17 cellular contexts compared by ENCODE assay signal in genomic region chr5:111043712-111044506, GRCh38. TPM values are rescaled to one million over a fixed set of nuclear protein-coding genes. Genes with fewer than 3 reads are reported as not detected.
DNase-seq lines count a peak whose midpoint lies in the region; ATAC-seq and TF ChIP-seq lines count a peak whose summit lies in the region.
"Had no signal": no experiment of that assay in that cellular context is flagged by ENCODE, and none has a peak within 500 bp of the region (broad histone marks: within the 10 kb centered on the region; RNA-seq: fewer than 3 reads in every experiment).

No MANE protein-coding gene starts in this region.

- no peak overlapping the region for H3K4me3 ChIP-seq in cardiac muscle cell
- no peak overlapping the region for H3K4me3 ChIP-seq in right atrium auricular region
- H3K4me3 ChIP-seq: body of pancreas, SK-N-MC had no signal

- H3K27ac ChIP-seq in cardiac muscle cell: no peak overlapping the region
- no peak overlapping the region for H3K27ac ChIP-seq in right atrium auricular region
- H3K27ac ChIP-seq: body of pancreas, SK-N-MC had no signal

- H3K36me3 ChIP-seq in cardiac muscle cell: no peaks in the 10 kb centered on the region
- H3K36me3 ChIP-seq in right atrium auricular region: no peaks in the 10 kb centered on the region

- H3K4me1 ChIP-seq in cardiac muscle cell (ENCODE audit: low read depth) (no peaks in the 10 kb centered on the region), right atrium auricular region (no peaks in the 10 kb centered on the region)
- H3K4me1 ChIP-seq: body of pancreas had no signal

- TF ChIP-seq CTCF in cardiac muscle cell (IDR thresholded peaks at IDR 0.05; ENCODE audit: low read depth, low read length) (no peak), right atrium auricular region (IDR thresholded peaks at IDR 0.05) (no peak)

- ATAC-seq in SK-N-SH treated with all-trans-retinoic acid at 6 μM for 48 hours (peak; percentile 99), GM18868 (IDR thresholded peaks at IDR 0.05; ENCODE audit: unreplicated experiment) (no peak)
- ATAC-seq: activated CD4-positive, CD25-positive, alpha-beta regulatory T cell treated with anti-CD3 and anti-CD28 coated beads, Interleukin-2, amount 50 U/mL, for 24 hours; body of pancreas; stimulated activated effector memory CD8-positive, alpha-beta T cell treated with anti-CD3 and anti-CD28 coated beads, Interleukin-12 subunit alpha, Interleukin-12 subunit beta, amount 100 ng/mL, for 72 hours had no signal

- H3K27me3 ChIP-seq in cardiac muscle cell: no peaks in the 10 kb centered on the region
- no peaks in the 10 kb centered on the region for H3K27me3 ChIP-seq in right atrium auricular region
- H3K27me3 ChIP-seq: body of pancreas had no signal

- DNase-seq in cardiac muscle cell (ENCODE audit: low read depth in 1 of 2, low spot score in 1 of 2) (peak; percentile 2 to 21), right atrium auricular region (ENCODE audit: low spot score) (no peak), fibroblast of peridontal ligament (ENCODE audit: extremely low read depth) (peak; percentile 23), kidney glomerular epithelial cell (lab: John Stamatoyannopoulos, UW) (no peak), NCI-H82 (lab: John Stamatoyannopoulos, UW) (no peak)
- DNase-seq in activated effector memory CD4-positive, alpha-beta T cell treated with anti-CD3 and anti-CD28 coated beads, Interleukin-2, amount 50 U/mL, for 16 hours: no peak
- DNase-seq: activated T-cell treated with anti-CD3 and anti-CD28 coated beads, Interleukin-2, amount 50 U/mL, for 1 hour; body of pancreas; DND-41; midbrain; stimulated activated CD4-positive, alpha-beta T cell treated with anti-CD3 and anti-CD28 coated beads, Interleukin-1b, Interleukin-23, amount 100 ng/mL, for 48 hours had no signal

- H3K9me3 ChIP-seq in cardiac muscle cell (ENCODE audit: low read depth): no peaks in the 10 kb centered on the region
- no peaks in the 10 kb centered on the region for H3K9me3 ChIP-seq in right atrium auricular region
- H3K9me3 ChIP-seq: body of pancreas had no signal

TF ChIP-seq in SK-N-SH treated with all-trans-retinoic acid at 6 μM for 48 hours, 23 proteins besides CTCF, POLR2A, EP300 and RAD21 (continues in another document):
- no peak for TF ChIP-seq POU6F1 (CRISPR knock-in tag; IDR thresholded peaks at IDR 0.05; ENCODE audit: borderline replicate concordance, low read depth)
- TF ChIP-seq TOX (CRISPR knock-in tag; IDR thresholded peaks at IDR 0.05; ENCODE audit: borderline replicate concordance): no peak
- TF ChIP-seq, protein P1, sequence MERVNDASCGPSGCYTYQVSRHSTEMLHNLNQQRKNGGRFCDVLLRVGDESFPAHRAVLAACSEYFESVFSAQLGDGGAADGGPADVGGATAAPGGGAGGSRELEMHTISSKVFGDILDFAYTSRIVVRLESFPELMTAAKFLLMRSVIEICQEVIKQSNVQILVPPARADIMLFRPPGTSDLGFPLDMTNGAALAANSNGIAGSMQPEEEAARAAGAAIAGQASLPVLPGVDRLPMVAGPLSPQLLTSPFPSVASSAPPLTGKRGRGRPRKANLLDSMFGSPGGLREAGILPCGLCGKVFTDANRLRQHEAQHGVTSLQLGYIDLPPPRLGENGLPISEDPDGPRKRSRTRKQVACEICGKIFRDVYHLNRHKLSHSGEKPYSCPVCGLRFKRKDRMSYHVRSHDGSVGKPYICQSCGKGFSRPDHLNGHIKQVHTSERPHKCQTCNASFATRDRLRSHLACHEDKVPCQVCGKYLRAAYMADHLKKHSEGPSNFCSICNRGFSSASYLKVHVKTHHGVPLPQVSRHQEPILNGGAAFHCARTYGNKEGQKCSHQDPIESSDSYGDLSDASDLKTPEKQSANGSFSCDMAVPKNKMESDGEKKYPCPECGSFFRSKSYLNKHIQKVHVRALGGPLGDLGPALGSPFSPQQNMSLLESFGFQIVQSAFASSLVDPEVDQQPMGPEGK (CRISPR knock-in tag; IDR thresholded peaks at IDR 0.05; ENCODE audit: borderline replicate concordance): no peak
- no peak for TF ChIP-seq CSDC2 (CRISPR knock-in tag; IDR thresholded peaks at IDR 0.05)
- TF ChIP-seq SNAI2 (CRISPR knock-in tag; IDR thresholded peaks at IDR 0.05): no peak
- TF ChIP-seq, protein P2, sequence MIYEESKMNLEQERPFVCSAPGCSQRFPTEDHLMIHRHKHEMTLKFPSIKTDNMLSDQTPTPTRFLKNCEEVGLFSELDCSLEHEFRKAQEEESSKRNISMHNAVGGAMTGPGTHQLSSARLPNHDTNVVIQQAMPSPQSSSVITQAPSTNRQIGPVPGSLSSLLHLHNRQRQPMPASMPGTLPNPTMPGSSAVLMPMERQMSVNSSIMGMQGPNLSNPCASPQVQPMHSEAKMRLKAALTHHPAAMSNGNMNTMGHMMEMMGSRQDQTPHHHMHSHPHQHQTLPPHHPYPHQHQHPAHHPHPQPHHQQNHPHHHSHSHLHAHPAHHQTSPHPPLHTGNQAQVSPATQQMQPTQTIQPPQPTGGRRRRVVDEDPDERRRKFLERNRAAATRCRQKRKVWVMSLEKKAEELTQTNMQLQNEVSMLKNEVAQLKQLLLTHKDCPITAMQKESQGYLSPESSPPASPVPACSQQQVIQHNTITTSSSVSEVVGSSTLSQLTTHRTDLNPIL (CRISPR knock-in tag; IDR thresholded peaks at IDR 0.05; ENCODE audit: low read depth): no peak
- no peak for TF ChIP-seq OSR1 (CRISPR knock-in tag; IDR thresholded peaks at IDR 0.05)
- no peak for TF ChIP-seq ZFP3 (CRISPR knock-in tag; IDR thresholded peaks at IDR 0.05)
- no peak for TF ChIP-seq TSHZ2 (CRISPR knock-in tag; IDR thresholded peaks at IDR 0.05)
- TF ChIP-seq RARB (CRISPR knock-in tag; IDR thresholded peaks at IDR 0.05): no peak
- no peak for TF ChIP-seq CSRNP3 (CRISPR knock-in tag; IDR thresholded peaks at IDR 0.05)
- no peak for TF ChIP-seq ZNF70 (CRISPR knock-in tag; IDR thresholded peaks at IDR 0.05)
- TF ChIP-seq ARNTL (CRISPR knock-in tag; IDR thresholded peaks at IDR 0.05; ENCODE audit: borderline replicate concordance, low read depth): no peak
- peak; percentile 65 for TF ChIP-seq ISL1 (CRISPR knock-in tag; IDR thresholded peaks at IDR 0.05)
- TF ChIP-seq ZFP30 (CRISPR knock-in tag; IDR thresholded peaks at IDR 0.05): no peak
- TF ChIP-seq ZC3H10 (CRISPR knock-in tag; IDR thresholded peaks at IDR 0.05): peak; percentile 65
- TF ChIP-seq PPARA (CRISPR knock-in tag; IDR thresholded peaks at IDR 0.05; ENCODE audit: borderline replicate concordance): no peak
- no peak for TF ChIP-seq GLIS3 (CRISPR knock-in tag; IDR thresholded peaks at IDR 0.05)
- TF ChIP-seq ZNF565 (CRISPR knock-in tag; conservative IDR thresholded peaks at IDR 0.05; ENCODE audit: low read depth): no peak
- TF ChIP-seq ESRRG (CRISPR knock-in tag; IDR thresholded peaks at IDR 0.05): no peak

RNA-seq across cellular contexts. Expression of gene TSLP, which starts 27.6 kb away (rescaled TPM):
- 0.30 and 0.42 TPM in 2 replicates for total RNA-seq in cardiac muscle cell
- polyA plus RNA-seq in cardiac muscle cell: 0.78 and 1.4 TPM in 2 replicates
- total RNA-seq in right atrium auricular region: 1 to 10 TPM; 1.8 to 2.3 TPM
- total RNA-seq: endothelial cell of umbilical vein had no signal
- polyA plus RNA-seq: endothelial cell of umbilical vein had no signal

RNA-seq across cellular contexts. Expression of gene WDR36, which starts 48.2 kb away (rescaled TPM):
- total RNA-seq in cardiac muscle cell (12.5 and 14.9 TPM in 2 replicates), right atrium auricular region (10 to 100 TPM; 10.5 to 12.6 TPM)
- polyA plus RNA-seq in cardiac muscle cell: 14.1 and 15.0 TPM in 2 replicates

Comparison
In these comparisons a context has a peak if more than half of its experiments do, and no peak if none do; other contexts are left out.
1. DNase-seq: peak in cardiac muscle cell (2 of 2) and fibroblast of peridontal ligament (single experiment); none in right atrium auricular region (single experiment), kidney glomerular epithelial cell (single experiment), NCI-H82 (single experiment) and activated effector memory CD4-positive, alpha-beta T cell treated with anti-CD3 and anti-CD28 coated beads, Interleukin-2, amount 50 U/mL, for 16 hours (single experiment).